In genomic region chr2:41718703-41719102, GRCh38 we compare ENCODE assay signal across 18 cellular contexts.
"Had no signal": no experiment of that assay in that cellular context is flagged by ENCODE, and none has a peak within 500 bp of the region (broad histone marks: within the 10 kb centered on the region; RNA-seq: fewer than 3 reads in every experiment).

No MANE protein-coding gene starts in this region.

- H3K27ac ChIP-seq: psoas muscle, suprapubic skin, upper lobe of left lung had no signal

- H3K36me3 Mint-ChIP-seq: activated naive CD4-positive, alpha-beta T cell treated with anti-CD3 and anti-CD28 coated beads, Interleukin-2, amount 50 U/mL, for 72 hours; brain; naive thymus-derived CD8-positive, alpha-beta T cell had no signal

- H3K36me3 ChIP-seq: suprapubic skin, upper lobe of left lung had no signal

- H3K4me1 ChIP-seq: psoas muscle had no signal

- H3K27me3 ChIP-seq: suprapubic skin, upper lobe of left lung had no signal

- H3K27me3 Mint-ChIP-seq: activated CD8-positive, alpha-beta memory T cell treated with anti-CD3 and anti-CD28 coated beads, Interleukin-2, amount 10 ng/mL, durations not matched to agents 7 days and 5 days; activated T-cell treated with anti-CD3 and anti-CD28 coated beads, Interleukin-2, amount 50 U/mL, for 24 hours; brain; naive thymus-derived CD8-positive, alpha-beta T cell had no signal

- H3K27ac Mint-ChIP-seq: activated CD8-positive, alpha-beta memory T cell treated with anti-CD3 and anti-CD28 coated beads, Interleukin-2, amount 10 ng/mL, durations not matched to agents 7 days and 5 days; activated naive CD4-positive, alpha-beta T cell treated with anti-CD3 and anti-CD28 coated beads, Interleukin-2, amount 50 U/mL, for 72 hours; activated T-cell treated with anti-CD3 and anti-CD28 coated beads, Interleukin-2, amount 50 U/mL, for 24 hours; brain; naive thymus-derived CD8-positive, alpha-beta T cell had no signal

- H3K9me3 ChIP-seq: mucosa of descending colon, psoas muscle, suprapubic skin, upper lobe of left lung had no signal

- H3K4me3 Mint-ChIP-seq: activated CD8-positive, alpha-beta memory T cell treated with anti-CD3 and anti-CD28 coated beads, Interleukin-2, amount 10 ng/mL, durations not matched to agents 7 days and 5 days; activated T-cell treated with anti-CD3 and anti-CD28 coated beads, Interleukin-2, amount 50 U/mL, for 24 hours; brain; naive thymus-derived CD8-positive, alpha-beta T cell had no signal

- H3K4me3 ChIP-seq: mucosa of descending colon, psoas muscle, suprapubic skin, upper lobe of left lung had no signal

- H3K9me3 Mint-ChIP-seq: activated naive CD4-positive, alpha-beta T cell treated with anti-CD3 and anti-CD28 coated beads, Interleukin-2, amount 50 U/mL, for 72 hours; activated T-cell treated with anti-CD3 and anti-CD28 coated beads, Interleukin-2, amount 50 U/mL, for 24 hours; brain; naive thymus-derived CD8-positive, alpha-beta T cell had no signal

- DNase-seq: activated CD4-positive, alpha-beta T cell treated with anti-CD3 and anti-CD28 coated beads, Interleukin-2, amount 50 U/mL, for 48 hours; activated CD4-positive, CD25-positive, alpha-beta regulatory T cell treated with anti-CD3 and anti-CD28 coated beads, Interleukin-2, amount 50 U/mL, for 72 hours; activated CD8-positive, alpha-beta memory T cell treated with anti-CD3 and anti-CD28 coated beads, Interleukin-2, amount 10 ng/mL, durations not matched to agents 7 days and 5 days; activated effector memory CD4-positive, alpha-beta T cell treated with Interleukin-2 at 50 U/mL for 16 hours; activated T-cell treated with anti-CD3 and anti-CD28 coated beads, Interleukin-2, amount 50 U/mL, for 24 hours; amniotic stem cell; erythroblast; left cardiac atrium; mucosa of descending colon; naive thymus-derived CD8-positive, alpha-beta T cell; nucleus accumbens; psoas muscle; stimulated activated CD4-positive, alpha-beta T cell treated with anti-CD3 and anti-CD28 coated beads, Interleukin-12 subunit alpha, Interleukin-12 subunit beta, amount 100 ng/mL, for 4 hours; stimulated activated naive CD4-positive, alpha-beta T cell treated with Interleukin-2 at 50 U/mL for 16 hours; upper lobe of left lung had no signal
